Comparison of ENCODE assay signal across 15 cellular contexts in the genomic region with DNA sequence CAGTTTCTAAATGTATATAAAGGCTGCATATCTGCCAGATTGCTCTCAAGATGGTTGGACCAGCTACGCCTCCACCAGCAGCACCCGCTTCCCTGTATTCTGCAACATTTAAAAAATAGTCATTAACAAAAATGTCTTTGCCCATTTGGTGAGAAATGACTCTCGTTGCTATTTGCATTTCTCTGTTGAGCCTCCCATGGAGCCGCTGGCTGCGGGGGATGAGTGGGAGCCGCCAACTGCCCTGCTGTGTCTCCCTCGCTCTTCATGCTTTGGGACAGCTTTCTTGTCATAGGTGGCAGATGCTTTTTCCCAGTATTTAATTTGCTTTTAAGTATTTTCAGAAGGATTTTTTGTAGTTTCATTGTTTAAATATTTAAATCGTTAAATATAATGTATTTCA. TPM values are rescaled to one million over a fixed set of nuclear protein-coding genes. Genes with fewer than 3 reads are reported as not detected.
DNase-seq lines count a peak whose midpoint lies in the region; ATAC-seq and TF ChIP-seq lines count a peak whose summit lies in the region.
"Had no signal": no experiment of that assay in that cellular context is flagged by ENCODE, and none has a peak within 500 bp of the region (broad histone marks: within the 10 kb centered on the region; RNA-seq: fewer than 3 reads in every experiment).

No MANE protein-coding gene starts in this region.

- H3K4me1 Mint-ChIP-seq in activated CD4-positive, alpha-beta memory T cell treated with anti-CD3 and anti-CD28 coated beads for 36 hours (ENCODE audit: low read depth), result peaks cover 23% of the 10 kb centered on the region
- H3K4me1 Mint-ChIP-seq in activated CD4-positive, alpha-beta memory T cell treated with anti-CD3 and anti-CD28 coated beads, Interleukin-2, amount 10 ng/mL, durations not matched to agents 7 days and 5 days, result peaks cover 16% of the 10 kb centered on the region
- H3K4me1 Mint-ChIP-seq in T-helper 17 cell, result peaks cover 3% of the 10 kb centered on the region
- H3K4me1 Mint-ChIP-seq: GM23338 had no signal

- POLR2A ChIA-PET in activated CD4-positive, alpha-beta memory T cell treated with anti-CD3 and anti-CD28 coated beads for 36 hours (lab: Charles Lee), result no interaction called here
- POLR2A ChIA-PET in activated CD4-positive, alpha-beta memory T cell treated with anti-CD3 and anti-CD28 coated beads, Interleukin-2, amount 10 ng/mL, durations not matched to agents 7 days and 5 days (lab: Charles Lee), result no interaction called here

- TF ChIP-seq CTCF in psoas muscle (IDR thresholded peaks at IDR 0.05), result no peak

- H3K9me3 Mint-ChIP-seq in activated CD4-positive, alpha-beta memory T cell treated with anti-CD3 and anti-CD28 coated beads for 36 hours, result no peaks in the 10 kb centered on the region
- no peaks in the 10 kb centered on the region for H3K9me3 Mint-ChIP-seq in activated CD4-positive, alpha-beta memory T cell treated with anti-CD3 and anti-CD28 coated beads, Interleukin-2, amount 10 ng/mL, durations not matched to agents 7 days and 5 days
- H3K9me3 Mint-ChIP-seq: GM23338 had no signal

- H3K27me3 ChIP-seq in psoas muscle (ENCODE audit: insufficient read depth in 3 of 3, low read length in 2 of 3), result no peaks in the 10 kb centered on the region

- H3K27ac Mint-ChIP-seq in activated CD4-positive, alpha-beta memory T cell treated with anti-CD3 and anti-CD28 coated beads for 36 hours, result peak overlapping the region; percentile 54
- H3K27ac Mint-ChIP-seq in activated CD4-positive, alpha-beta memory T cell treated with anti-CD3 and anti-CD28 coated beads, Interleukin-2, amount 10 ng/mL, durations not matched to agents 7 days and 5 days, result no peak overlapping the region
- H3K27ac Mint-ChIP-seq in T-helper 17 cell, result peak overlapping the region; percentile 39
- H3K27ac Mint-ChIP-seq: GM23338 had no signal

- no peak overlapping the region for H3K4me3 ChIP-seq in psoas muscle
- H3K4me3 ChIP-seq: GM23338 had no signal

- DNase-seq in activated CD4-positive, alpha-beta memory T cell treated with anti-CD3 and anti-CD28 coated beads for 36 hours, result no peak
- no peak for DNase-seq in activated CD4-positive, alpha-beta memory T cell treated with anti-CD3 and anti-CD28 coated beads, Interleukin-2, amount 10 ng/mL, durations not matched to agents 7 days and 5 days
- DNase-seq in T-helper 17 cell (no peak), cerebellum (ENCODE audit: low spot score) (peak; percentile 69), posterior cingulate gyrus (peak in 8 of 10 donors; percentile 48 to 92 (median 64)), psoas muscle (no peak), NCI-H748 (lab: John Stamatoyannopoulos, UW; ENCODE audit: unreplicated experiment) (no peak)
- DNase-seq: DMS 273 treated with DMSO at 0.1 percent for 48 hours, GF-D8, NCI-H1417 treated with DMSO at 0.1 percent for 48 hours, NCI-H1930, NCI-H446 treated with DMSO at 0.1 percent for 48 hours, NCI-H748 treated with DMSO at 0.1 percent for 48 hours had no signal

- no peaks in the 10 kb centered on the region for H3K4me1 ChIP-seq in psoas muscle

- peaks cover 70% of the 10 kb centered on the region for H3K36me3 Mint-ChIP-seq in activated CD4-positive, alpha-beta memory T cell treated with anti-CD3 and anti-CD28 coated beads for 36 hours
- peaks cover 76% of the 10 kb centered on the region for H3K36me3 Mint-ChIP-seq in activated CD4-positive, alpha-beta memory T cell treated with anti-CD3 and anti-CD28 coated beads, Interleukin-2, amount 10 ng/mL, durations not matched to agents 7 days and 5 days (ENCODE audit: low read depth)
- peaks cover 2% of the 10 kb centered on the region for H3K36me3 Mint-ChIP-seq in T-helper 17 cell (ENCODE audit: low read depth)

- H3K27me3 Mint-ChIP-seq in activated CD4-positive, alpha-beta memory T cell treated with anti-CD3 and anti-CD28 coated beads for 36 hours, result no peaks in the 10 kb centered on the region
- H3K27me3 Mint-ChIP-seq in activated CD4-positive, alpha-beta memory T cell treated with anti-CD3 and anti-CD28 coated beads, Interleukin-2, amount 10 ng/mL, durations not matched to agents 7 days and 5 days, result no peaks in the 10 kb centered on the region
- H3K27me3 Mint-ChIP-seq in T-helper 17 cell, result no peaks in the 10 kb centered on the region

- no peak overlapping the region for H3K27ac ChIP-seq in psoas muscle

- intact Hi-C loops in activated CD4-positive, alpha-beta memory T cell treated with anti-CD3 and anti-CD28 coated beads for 36 hours (cut with micrococcal nuclease), result no loop called here
- intact Hi-C loops in posterior cingulate gyrus (cut with DNase I) (no loop called here), psoas muscle (cut with DNase I) (no loop called here)

- no peak for ATAC-seq in T-helper 17 cell
- no peak for ATAC-seq in psoas muscle
- ATAC-seq in GM21447 (IDR thresholded peaks at IDR 0.05; ENCODE audit: unreplicated experiment), result no peak
- ATAC-seq: GM23338 had no signal

- H3K9me3 ChIP-seq in T-helper 17 cell (ENCODE audit: control insufficient read depth, low read length, poor library complexity, severe bottlenecking) (no peaks in the 10 kb centered on the region), psoas muscle (no peaks in the 10 kb centered on the region)

- 89 to 94% (median 90%) methylated on average over 8 of the region's 8 CpGs for WGBS in psoas muscle, 3 donors

- CTCF ChIA-PET in activated CD4-positive, alpha-beta memory T cell treated with anti-CD3 and anti-CD28 coated beads for 36 hours (lab: Charles Lee), result no interaction called here
- CTCF ChIA-PET in activated CD4-positive, alpha-beta memory T cell treated with anti-CD3 and anti-CD28 coated beads, Interleukin-2, amount 10 ng/mL, durations not matched to agents 7 days and 5 days (lab: Charles Lee), result interaction anchor here (1.8 kb wide), 1 partner anchor 77 kb away, joined by 4 read pairs; no protein-coding TSS in a partner anchor

- H3K4me3 Mint-ChIP-seq in activated CD4-positive, alpha-beta memory T cell treated with anti-CD3 and anti-CD28 coated beads for 36 hours, result no peak overlapping the region
- H3K4me3 Mint-ChIP-seq in activated CD4-positive, alpha-beta memory T cell treated with anti-CD3 and anti-CD28 coated beads, Interleukin-2, amount 10 ng/mL, durations not matched to agents 7 days and 5 days, result no peak overlapping the region
- H3K4me3 Mint-ChIP-seq in T-helper 17 cell, result no peak overlapping the region
- H3K4me3 Mint-ChIP-seq: GM23338 had no signal

- H3K36me3 ChIP-seq in psoas muscle (ENCODE audit: insufficient read depth in 1 of 2, low read depth in 1 of 2), result peaks cover 27 to 100% of the 10 kb centered on the region in 2 donors

RNA-seq across cellular contexts. Expression of gene DYNC1H1, which starts 54.8 kb away (rescaled TPM):
- 100 to 1,000 TPM; 242 to 245 TPM for total RNA-seq in activated CD4-positive, alpha-beta memory T cell treated with anti-CD3 and anti-CD28 coated beads for 36 hours
- 100 to 1,000 TPM; 223 to 241 TPM for total RNA-seq in activated CD4-positive, alpha-beta memory T cell treated with anti-CD3 and anti-CD28 coated beads, Interleukin-2, amount 10 ng/mL, durations not matched to agents 7 days and 5 days
- total RNA-seq in T-helper 17 cell (100 to 1,000 TPM; 318 to 366 TPM), cerebellum (595 TPM), psoas muscle (100 to 1,000 TPM; 332 to 634 (median 549) TPM)
- polyA plus RNA-seq in psoas muscle, result 100 to 1,000 TPM; 117 to 306 (median 228) TPM

Comparison
In these comparisons a context has a peak if more than half of its experiments do, and no peak if none do; other contexts are left out.
1. DNase-seq: peak in cerebellum (single experiment) and posterior cingulate gyrus (8 of 10); none in activated CD4-positive, alpha-beta memory T cell treated with anti-CD3 and anti-CD28 coated beads for 36 hours (single experiment), activated CD4-positive, alpha-beta memory T cell treated with anti-CD3 and anti-CD28 coated beads, Interleukin-2, amount 10 ng/mL, durations not matched to agents 7 days and 5 days (single experiment), T-helper 17 cell (0 of 3), psoas muscle (0 of 2) and NCI-H748 (single experiment).